ENCODE assay signal across 32 cellular contexts in the genomic region with DNA sequence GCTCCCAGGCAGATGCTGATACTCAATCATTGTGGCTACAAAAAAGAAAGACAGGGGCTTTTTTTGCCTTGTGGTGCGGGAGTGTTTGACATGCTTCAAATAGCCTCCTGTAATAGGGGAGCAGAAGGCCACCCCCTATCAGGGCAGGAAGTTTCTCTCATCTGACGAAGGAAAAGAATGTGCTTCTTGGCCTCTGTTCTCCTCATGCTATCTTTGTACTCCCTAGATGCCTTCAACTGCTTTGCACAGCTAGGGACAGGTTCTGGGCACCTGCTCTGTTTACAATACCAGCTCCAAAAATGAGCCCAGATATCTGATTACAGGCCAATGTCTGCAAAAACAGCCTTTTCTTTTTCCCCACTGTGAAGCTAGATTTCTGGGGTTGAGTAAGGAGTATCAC.
"Had no signal": no experiment of that assay in that cellular context is flagged by ENCODE, and none has a peak within 500 bp of the region (broad histone marks: within the 10 kb centered on the region; RNA-seq: fewer than 3 reads in every experiment).

No MANE protein-coding gene starts in this region.

- H3K4me1 ChIP-seq: breast epithelium, esophagus squamous epithelium, lower lobe of right lung, upper lobe of right lung had no signal

- H3K9ac ChIP-seq: neural progenitor cell had no signal

- H2AFZ ChIP-seq: neural progenitor cell had no signal

- DNase-seq: activated CD4-positive, alpha-beta memory T cell treated with anti-CD3 and anti-CD28 coated beads for 36 hours; activated CD4-positive, alpha-beta T cell treated with anti-CD3 and anti-CD28 coated beads for 48 hours; activated CD8-positive, alpha-beta memory T cell treated with anti-CD3 and anti-CD28 coated beads, Interleukin-2, amount 50 U/mL, for 4 hours; activated effector memory CD4-positive, alpha-beta T cell treated with anti-CD3 and anti-CD28 coated beads, Interleukin-2, amount 50 U/mL, for 16 hours; activated naive CD4-positive, alpha-beta T cell treated with anti-CD3 and anti-CD28 coated beads for 36 hours; activated naive CD8-positive, alpha-beta T cell treated with anti-CD3 and anti-CD28 coated beads, Interleukin-2, amount 10 ng/mL, durations not matched to agents 7 days and 5 days; activated T-cell treated with anti-CD3 and anti-CD28 coated beads, Interleukin-2, amount 50 U/mL, for 1 hour; dermis blood vessel endothelial cell; effector CD4-positive, alpha-beta T cell; esophagus squamous epithelium; glutamatergic neuron; left colon; lower lobe of right lung; mesenchymal stem cell; natural killer cell; sigmoid colon; stimulated activated CD4-positive, alpha-beta T cell treated with anti-CD3 and anti-CD28 coated beads, Interleukin-15, amount 100 ng/mL, for 24 hours; stimulated activated CD4-positive, alpha-beta T cell treated with anti-CD3 and anti-CD28 coated beads, Interleukin-2, amount 100 ng/mL, for 24 hours; stimulated activated naive B cell treated with anti-CD40 and anti-IgM and Interleukin-4, amounts not matched to agents 10 μg/mL and 1 μg/mL and 100 μg/mL, for 72 hours; stomach; SW 1271; T-helper 9 cell; tibial artery; upper lobe of right lung had no signal

- H3K36me3 ChIP-seq: breast epithelium, esophagus squamous epithelium, lower lobe of right lung, neural progenitor cell, sigmoid colon, stomach, tibial artery, upper lobe of right lung had no signal

- ATAC-seq: activated CD4-positive, CD25-positive, alpha-beta regulatory T cell treated with anti-CD3 and anti-CD28 coated beads, Interleukin-2, amount 50 U/mL, for 24 hours; left colon; natural killer cell; stimulated activated naive B cell treated with anti-CD40 and anti-IgM and Interleukin-4, amounts not matched to agents 10 μg/mL and 1 μg/mL and 100 μg/mL, for 72 hours; upper lobe of right lung had no signal

- FAIRE-seq: frontal cortex, keratinocyte, TTC549 had no signal

- H3K27ac ChIP-seq: breast epithelium, esophagus squamous epithelium, lower lobe of right lung, neural progenitor cell, stomach, tibial artery, upper lobe of right lung, VCaP had no signal

- H3K9me3 ChIP-seq: breast epithelium, esophagus squamous epithelium, lower lobe of right lung, sigmoid colon, stomach, tibial artery, upper lobe of right lung had no signal

- H3K27me3 ChIP-seq: breast epithelium, esophagus squamous epithelium, neural progenitor cell, sigmoid colon, stomach, tibial artery, upper lobe of right lung had no signal

- H3K4me3 ChIP-seq: breast epithelium, esophagus squamous epithelium, lower lobe of right lung, neural progenitor cell, sigmoid colon, smooth muscle cell, stomach, tibial artery, upper lobe of right lung had no signal

- H3K4me2 ChIP-seq: neural progenitor cell, smooth muscle cell had no signal
